ENCODE assay signal across 1 cellular context in genomic region chr6:106512048-106512957, GRCh38.
A peak's percentile ranks its signal among the peaks of the same experiment; 100 is the strongest.
TF ChIP-seq lines count a peak whose summit lies in the region.

No MANE protein-coding gene starts in this region.

TF ChIP-seq in HepG2, 621 proteins besides CTCF, POLR2A, EP300 and RAD21 (continued from another document and continues in another):
- TF ChIP-seq TFAP4 (IDR thresholded peaks at IDR 0.05; ENCODE audit: borderline replicate concordance, low read depth) (no peak; the same call in 1 of the 2 replicates), ASH2L (IDR thresholded peaks at IDR 0.05; ENCODE audit: insufficient read length, low read depth, low read length) (peak; percentile 93), PHF5A (CRISPR knock-in tag; IDR thresholded peaks at IDR 0.05; ENCODE audit: low read depth, unreplicated experiment) (no peak), HNRNPK (IDR thresholded peaks at IDR 0.05; ENCODE audit: low read depth, low read length, poor library complexity, severe bottlenecking) (peak; percentile 44), ZFX (CRISPR knock-in tag; IDR thresholded peaks at IDR 0.05; ENCODE audit: low read depth) (peak; percentile 43; the same call in 1 of the 2 replicates), TARDBP (CRISPR knock-in tag; IDR thresholded peaks at IDR 0.05) (peak; percentile 33; the same call in 1 of the 2 replicates), TEAD2 (CRISPR knock-in tag; IDR thresholded peaks at IDR 0.05) (no peak), ZMAT5 (CRISPR knock-in tag; IDR thresholded peaks at IDR 0.05; ENCODE audit: borderline replicate concordance, low read depth) (no peak), PHF8 (CRISPR knock-in tag; IDR thresholded peaks at IDR 0.05) (peak; percentile 80), ELF3 (CRISPR knock-in tag; IDR thresholded peaks at IDR 0.05) (peak; percentile 31; the same call in 1 of the 2 replicates), CENPT (CRISPR knock-in tag; IDR thresholded peaks at IDR 0.05; ENCODE audit: low read depth) (no peak), ZNF12 (CRISPR knock-in tag; IDR thresholded peaks at IDR 0.05) (0 out of 2 replicates have a peak, but pooled peaks have one; percentile 26), ZNF335 (CRISPR knock-in tag; IDR thresholded peaks at IDR 0.05) (no peak), MAFG (CRISPR knock-in tag; IDR thresholded peaks at IDR 0.05) (no peak), ZNF75D (CRISPR knock-in tag; IDR thresholded peaks at IDR 0.05; ENCODE audit: borderline replicate concordance) (peak; percentile 85; the same call in 1 of the 2 replicates), TOPORS (CRISPR knock-in tag; IDR thresholded peaks at IDR 0.05) (peak; percentile 84), E2F5 (CRISPR knock-in tag; conservative IDR thresholded peaks at IDR 0.05) (peak; percentile 75; the same call in 1 of the 2 replicates), HDAC6 (IDR thresholded peaks at IDR 0.05; ENCODE audit: low read depth, low read length) (no peak), ZBTB3 (CRISPR knock-in tag; IDR thresholded peaks at IDR 0.05; ENCODE audit: borderline replicate concordance, low read depth) (peak; percentile 76; the same call in 1 of the 2 replicates), MXI1 (IDR thresholded peaks at IDR 0.05; ENCODE audit: borderline replicate concordance, low read depth, low read length) (peak; percentile 47; the same call in 1 of the 3 replicates), CEBPG (CRISPR knock-in tag; IDR thresholded peaks at IDR 0.05) (no peak; the same call in 1 of the 2 replicates), ZKSCAN1 (IDR thresholded peaks at IDR 0.05; ENCODE audit: low read length) (no peak), ZFY (CRISPR knock-in tag; IDR thresholded peaks at IDR 0.05) (peak; percentile 73), PAXIP1 (CRISPR knock-in tag; conservative IDR thresholded peaks at IDR 0.05) (peak; percentile 65), ZNF205 (CRISPR knock-in tag; IDR thresholded peaks at IDR 0.05) (no peak), HES4 (CRISPR knock-in tag; IDR thresholded peaks at IDR 0.05; ENCODE audit: borderline replicate concordance) (peak; percentile 71), ZNF318 (CRISPR knock-in tag; IDR thresholded peaks at IDR 0.05) (0 out of 2 replicates have a peak, but pooled peaks have one; percentile 6), ZNF577 (CRISPR knock-in tag; IDR thresholded peaks at IDR 0.05; ENCODE audit: borderline replicate concordance, low read depth) (0 out of 2 replicates have a peak, but pooled peaks have one; percentile 7), ATM (IDR thresholded peaks at IDR 0.05; ENCODE audit: borderline replicate concordance) (no peak), MED1 (CRISPR knock-in tag; IDR thresholded peaks at IDR 0.05) (peak; percentile 42; the same call in 1 of the 2 replicates), POGK (CRISPR knock-in tag; conservative IDR thresholded peaks at IDR 0.05) (peak; percentile 18; the same call in 1 of the 2 replicates), ZNF138 (CRISPR knock-in tag; IDR thresholded peaks at IDR 0.05; ENCODE audit: low read depth) (peak; percentile 66; the same call in 1 of the 2 replicates), GLMP (CRISPR knock-in tag; IDR thresholded peaks at IDR 0.05; ENCODE audit: borderline replicate concordance) (no peak), ZNF784 (CRISPR knock-in tag; IDR thresholded peaks at IDR 0.05; ENCODE audit: borderline replicate concordance) (peak; percentile 65; the same call in 1 of the 2 replicates), ZNF800 (CRISPR knock-in tag; IDR thresholded peaks at IDR 0.05) (peak; percentile 93), NFE2L1 (CRISPR knock-in tag; IDR thresholded peaks at IDR 0.05; ENCODE audit: borderline replicate concordance) (no peak), KAT8 (CRISPR knock-in tag; IDR thresholded peaks at IDR 0.05) (peak; percentile 63; the same call in 1 of the 2 replicates), PRMT3 (CRISPR knock-in tag; IDR thresholded peaks at IDR 0.05; ENCODE audit: borderline replicate concordance, low read depth) (no peak), ZNF780A (CRISPR knock-in tag; IDR thresholded peaks at IDR 0.05) (0 out of 2 replicates have a peak, but pooled peaks have one; percentile 50), ESRRA (CRISPR knock-in tag; IDR thresholded peaks at IDR 0.05; ENCODE audit: low read depth) (peak; percentile 50), SMAD9 (CRISPR knock-in tag; IDR thresholded peaks at IDR 0.05) (peak; percentile 65), NR2F6 (IDR thresholded peaks at IDR 0.05) (no peak), NR2F6 (CRISPR knock-in tag; IDR thresholded peaks at IDR 0.05) (peak; percentile 45; the same call in 1 of the 2 replicates)
